ENCODE assay signal across 15 cellular contexts in genomic region chr13:75170321-75170720, GRCh38.
DNase-seq lines count a peak whose midpoint lies in the region; ATAC-seq and TF ChIP-seq lines count a peak whose summit lies in the region.
"Had no signal": no experiment of that assay in that cellular context is flagged by ENCODE, and none has a peak within 500 bp of the region (broad histone marks: within the 10 kb centered on the region; RNA-seq: fewer than 3 reads in every experiment).

No MANE protein-coding gene starts in this region.

- intact Hi-C loops in upper lobe of right lung (cut with DNase I), result no loop called here

- no peaks in the 10 kb centered on the region for H3K9me3 Mint-ChIP-seq in stimulated activated naive CD8-positive, alpha-beta T cell treated with anti-CD3 and anti-CD28 coated beads, Interleukin-15, amount 100 ng/mL, for 72 hours
- H3K9me3 Mint-ChIP-seq: CD8-positive, alpha-beta memory T cell had no signal

- H3K4me1 Mint-ChIP-seq in stimulated activated naive CD8-positive, alpha-beta T cell treated with anti-CD3 and anti-CD28 coated beads, Interleukin-15, amount 100 ng/mL, for 72 hours, result peaks cover 6% of the 10 kb centered on the region
- H3K4me1 Mint-ChIP-seq: CD8-positive, alpha-beta memory T cell had no signal

- no CpG with 5 or more reads among the region's 3 CpGs for WGBS in neuronal stem cell (ENCODE audit: extremely low coverage in 2 of 2, insufficient read length in 2 of 2, insufficient replicate concordance in 1 of 2), 2 donors

- no peak overlapping the region for H3K23ac ChIP-seq in neuronal stem cell (ENCODE audit: low read depth, low read length, poor library complexity)

- peak overlapping the region; percentile 27 for H2AFZ ChIP-seq in neuronal stem cell (ENCODE audit: low read length)

- no peak overlapping the region for H2AK5ac ChIP-seq in neuronal stem cell (ENCODE audit: low read depth, low read length)

- H3K9me3 ChIP-seq in BE2C (peaks cover 3% of the 10 kb centered on the region), neuronal stem cell (replicated peaks in 1 of 2; ENCODE audit: control insufficient read depth in 2 of 2, insufficient read depth in 1 of 2, low read depth in 1 of 2, low read length in 2 of 2) (peaks cover 0 to 14% of the 10 kb centered on the region in 2 donors), upper lobe of right lung (no peaks in the 10 kb centered on the region)
- H3K9me3 ChIP-seq: BLaER1, Caco-2 had no signal

- H2BK12ac ChIP-seq in neuronal stem cell (ENCODE audit: low read length), result no peak overlapping the region

- no peak overlapping the region for H2BK120ac ChIP-seq in neuronal stem cell (ENCODE audit: low read depth, low read length)

- H3K4ac ChIP-seq in neuronal stem cell (ENCODE audit: low read length), result no peak overlapping the region

- H3K27ac Mint-ChIP-seq in stimulated activated naive CD8-positive, alpha-beta T cell treated with anti-CD3 and anti-CD28 coated beads, Interleukin-15, amount 100 ng/mL, for 72 hours, result no peak overlapping the region
- H3K27ac Mint-ChIP-seq: CD8-positive, alpha-beta memory T cell; H9 had no signal

- no peak overlapping the region for H3K27ac ChIP-seq in neuronal stem cell (replicated peaks; ENCODE audit: low read length)
- H3K27ac ChIP-seq in upper lobe of right lung, result no peak overlapping the region
- H3K27ac ChIP-seq: BLaER1 had no signal

- H3K4me3 Mint-ChIP-seq in stimulated activated naive CD8-positive, alpha-beta T cell treated with anti-CD3 and anti-CD28 coated beads, Interleukin-15, amount 100 ng/mL, for 72 hours, result no peak overlapping the region
- H3K4me3 Mint-ChIP-seq: CD8-positive, alpha-beta memory T cell; H9 had no signal

- no peak overlapping the region for H3K18ac ChIP-seq in neuronal stem cell (ENCODE audit: low read length)

- peak; percentile 10 for DNase-seq in BE2C
- peak; percentile 30 for DNase-seq in brain pericyte (ENCODE audit: low read depth, low spot score)
- DNase-seq in fibroblast of gingiva (ENCODE audit: low read depth), result peak; percentile 10
- no peak for DNase-seq in neuronal stem cell (ENCODE audit: low spot score)
- DNase-seq in foreskin melanocyte, result no peak
- DNase-seq in stimulated activated naive CD8-positive, alpha-beta T cell treated with anti-CD3 and anti-CD28 coated beads, Interleukin-15, amount 100 ng/mL, for 72 hours, result no peak
- DNase-seq in upper lobe of right lung, result no peak
- DNase-seq: Caco-2; CD8-positive, alpha-beta memory T cell; DMS79; GOT3; H9 had no signal

- H3K36me3 ChIP-seq in BE2C (no peaks in the 10 kb centered on the region), neuronal stem cell (replicated peaks in 1 of 2; ENCODE audit: control insufficient read depth in 2 of 2, insufficient read depth in 2 of 2, low read length in 2 of 2) (no peaks in the 10 kb centered on the region), upper lobe of right lung (no peaks in the 10 kb centered on the region)
- H3K36me3 ChIP-seq: BLaER1 had no signal

- ATAC-seq in stimulated activated naive CD8-positive, alpha-beta T cell treated with anti-CD3 and anti-CD28 coated beads, Interleukin-15, amount 100 ng/mL, for 72 hours, result no peak
- no peak for ATAC-seq in upper lobe of right lung
- ATAC-seq: GM12878, K562 had no signal

- H4K91ac ChIP-seq in neuronal stem cell (ENCODE audit: low read depth, low read length, poor library complexity), result no peak overlapping the region

- H3K9ac ChIP-seq in neuronal stem cell (ENCODE audit: low read depth, low read length, poor library complexity), result no peak overlapping the region
- H3K9ac ChIP-seq: BLaER1 had no signal

- no peak overlapping the region for H3K4me3 ChIP-seq in BE2C (ENCODE audit: low read depth, low read length)
- no peak overlapping the region for H3K4me3 ChIP-seq in neuronal stem cell (ENCODE audit: low read length in 2 of 2)
- no peak overlapping the region for H3K4me3 ChIP-seq in upper lobe of right lung
- H3K4me3 ChIP-seq: BLaER1, GM12878, K562 had no signal

- H2BK15ac ChIP-seq in neuronal stem cell (ENCODE audit: low read length), result no peak overlapping the region

- H3K27me3 ChIP-seq in BE2C (no peaks in the 10 kb centered on the region), neuronal stem cell (ENCODE audit: control insufficient read depth in 3 of 3, insufficient read depth in 3 of 3, low read depth in 1 of 3, low read length in 3 of 3) (no peaks in the 10 kb centered on the region), upper lobe of right lung (no peaks in the 10 kb centered on the region)
- H3K27me3 ChIP-seq: BLaER1 had no signal

- H3K4me2 ChIP-seq in neuronal stem cell (ENCODE audit: insufficient read depth, low read length, poor library complexity, severe bottlenecking), result no peak overlapping the region
- H3K4me2 ChIP-seq: BLaER1 had no signal

- H4K8ac ChIP-seq in neuronal stem cell (ENCODE audit: low read depth, low read length), result no peak overlapping the region

- H3K14ac ChIP-seq in neuronal stem cell (ENCODE audit: low read length), result no peak overlapping the region

- H3K27me3 Mint-ChIP-seq in stimulated activated naive CD8-positive, alpha-beta T cell treated with anti-CD3 and anti-CD28 coated beads, Interleukin-15, amount 100 ng/mL, for 72 hours, result no peaks in the 10 kb centered on the region

- H3K79me1 ChIP-seq in neuronal stem cell (ENCODE audit: low read depth, low read length), result no peaks in the 10 kb centered on the region

- H3K4me1 ChIP-seq in BE2C, result no peaks in the 10 kb centered on the region
- H3K4me1 ChIP-seq in neuronal stem cell (ENCODE audit: control insufficient read depth in 2 of 2, insufficient read depth in 1 of 2, low read depth in 1 of 2, low read length in 2 of 2), result peaks cover 2% of the 10 kb centered on the region in 2 donors
- H3K4me1 ChIP-seq in upper lobe of right lung, result no peaks in the 10 kb centered on the region
- H3K4me1 ChIP-seq: BLaER1, Caco-2 had no signal

- H2BK5ac ChIP-seq in neuronal stem cell (ENCODE audit: low read length), result no peak overlapping the region

- TF ChIP-seq CTCF in BE2C (IDR thresholded peaks at IDR 0.05; ENCODE audit: low read depth, low read length) (no peak), upper lobe of right lung (IDR thresholded peaks at IDR 0.05) (no peak)

Comparison
In these comparisons a context has a peak if more than half of its experiments do, and no peak if none do; other contexts are left out.
1. DNase-seq: peak in BE2C (single experiment), brain pericyte (single experiment) and fibroblast of gingiva (single experiment); none in neuronal stem cell (single experiment), foreskin melanocyte (single experiment), stimulated activated naive CD8-positive, alpha-beta T cell treated with anti-CD3 and anti-CD28 coated beads, Interleukin-15, amount 100 ng/mL, for 72 hours (0 of 2) and upper lobe of right lung (single experiment).